In the genomic region with DNA sequence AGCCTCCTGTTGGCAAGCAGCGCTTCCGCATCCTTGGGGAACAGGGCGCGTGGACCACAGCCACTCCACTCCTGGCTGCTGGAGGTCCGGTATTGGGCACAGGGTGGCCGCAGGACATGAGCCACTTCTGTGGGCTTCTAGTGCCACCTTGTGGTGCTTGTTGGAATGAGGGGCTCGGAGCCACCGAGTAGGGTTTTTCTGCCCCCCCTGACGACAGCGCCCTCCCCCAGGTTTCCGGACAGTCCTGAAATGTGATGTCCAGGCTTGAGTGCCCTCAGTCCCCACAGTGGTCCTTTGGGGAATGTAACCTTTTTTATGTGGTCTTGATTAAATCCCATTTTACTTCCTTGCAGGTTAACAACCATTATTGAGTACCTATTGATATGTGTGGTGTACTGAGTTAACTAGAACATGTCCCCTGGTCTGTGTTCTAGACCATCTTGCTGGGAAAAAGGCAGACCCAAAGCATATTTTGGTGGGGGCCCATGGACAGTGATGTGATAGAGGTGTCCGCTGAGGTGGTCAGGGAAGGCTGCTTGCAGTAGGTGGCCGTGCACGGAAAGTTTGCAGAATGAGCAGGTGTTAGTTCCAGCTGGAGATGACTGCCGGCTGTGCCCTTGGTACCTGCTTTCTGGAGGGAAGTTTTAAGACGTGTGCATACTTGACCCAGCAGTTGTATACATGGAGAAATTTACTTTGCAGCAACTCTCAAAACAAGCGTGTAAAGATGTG, we compare ENCODE assay signal across 8 cellular contexts.
A peak's percentile ranks its signal among the peaks of the same experiment; 100 is the strongest.
DNase-seq lines count a peak whose midpoint lies in the region; ATAC-seq and TF ChIP-seq lines count a peak whose summit lies in the region.

No MANE protein-coding gene starts in this region.

- peaks cover under 1 to 3% (median 2%) of the 10 kb centered on the region in 3 donors for H3K4me1 Mint-ChIP-seq in CD8-positive, alpha-beta memory T cell
- peaks cover 8% of the 10 kb centered on the region for H3K4me1 Mint-ChIP-seq in T-helper 17 cell
- H3K4me1 Mint-ChIP-seq in MCF 10A (ENCODE audit: insufficient read depth, unreplicated experiment), result no peaks in the 10 kb centered on the region

- peaks cover 4 to 92% (median 23%) of the 10 kb centered on the region in 3 donors for H3K36me3 Mint-ChIP-seq in CD8-positive, alpha-beta memory T cell
- H3K36me3 Mint-ChIP-seq in T-helper 17 cell (ENCODE audit: low read depth), result peaks cover 2% of the 10 kb centered on the region
- H3K36me3 Mint-ChIP-seq in MCF 10A (ENCODE audit: insufficient read depth, unreplicated experiment), result peaks cover 95% of the 10 kb centered on the region

- no peak overlapping the region for H3K27ac ChIP-seq in CD8-positive, alpha-beta memory T cell (ENCODE audit: low read depth, low read length)

- no peak overlapping the region for H3K4me3 ChIP-seq in CD8-positive, alpha-beta memory T cell (ENCODE audit: low read length)
- H3K4me3 ChIP-seq in HFF-Myc (replicated peaks; ENCODE audit: low read depth, low read length), result no peak overlapping the region

- DNase-seq in CD8-positive, alpha-beta memory T cell, result peak; percentile 14 to 59 (median 38)
- DNase-seq in HFF-Myc (ENCODE audit: extremely low read depth, low read depth) (no peak), T-helper 17 cell (peak in 1 of 3 donors; percentile 35), MCF 10A (ENCODE audit: unreplicated experiment) (peak; percentile 58), islet precursor cell (peak; percentile 85), foreskin melanocyte (no peak), NCI-H2029 (lab: John Stamatoyannopoulos, UW) (no peak)
- peak in 2 of 3 experiments; percentile 19 to 23 for DNase-seq in stimulated activated CD4-positive, alpha-beta T cell treated with anti-CD3 and anti-CD28 coated beads, TNF-alpha, amount 100 ng/mL, for 4 hours (ENCODE audit: low read depth in 3 of 3)

- no peaks in the 10 kb centered on the region for H3K9me3 ChIP-seq in CD8-positive, alpha-beta memory T cell (ENCODE audit: low read length)
- no peaks in the 10 kb centered on the region for H3K9me3 ChIP-seq in T-helper 17 cell (ENCODE audit: control insufficient read depth, low read length, poor library complexity, severe bottlenecking)

- intact Hi-C loops in MCF 10A (cut with micrococcal nuclease), result no loop called here

- peak overlapping the region in 4 of 8 donors; percentile 29 to 84 (median 46) for H3K27ac Mint-ChIP-seq in CD8-positive, alpha-beta memory T cell
- H3K27ac Mint-ChIP-seq in T-helper 17 cell (peak overlapping the region; percentile 86), MCF 10A (ENCODE audit: low read depth, unreplicated experiment) (no peak overlapping the region)

- H3K4me3 Mint-ChIP-seq in CD8-positive, alpha-beta memory T cell, result no peak overlapping the region
- H3K4me3 Mint-ChIP-seq in T-helper 17 cell (peak overlapping the region; percentile 45), MCF 10A (ENCODE audit: unreplicated experiment) (no peak overlapping the region)

- H3K4me1 ChIP-seq in CD8-positive, alpha-beta memory T cell (ENCODE audit: insufficient read depth, low read length), result no peaks in the 10 kb centered on the region

- no TSS peak for BruUV-seq in MCF 10A (replicated peaks; lab: Mats Ljungman, UMichigan)

- H3K27me3 Mint-ChIP-seq in CD8-positive, alpha-beta memory T cell, result no peaks in the 10 kb centered on the region
- H3K27me3 Mint-ChIP-seq in T-helper 17 cell (no peaks in the 10 kb centered on the region), MCF 10A (ENCODE audit: insufficient read depth, unreplicated experiment) (no peaks in the 10 kb centered on the region)

- H3K27me3 ChIP-seq in CD8-positive, alpha-beta memory T cell (ENCODE audit: insufficient read depth, low read length, poor library complexity, severe bottlenecking), result no peaks in the 10 kb centered on the region

- no peaks in the 10 kb centered on the region for H3K9me3 Mint-ChIP-seq in CD8-positive, alpha-beta memory T cell
- H3K9me3 Mint-ChIP-seq in MCF 10A (ENCODE audit: unreplicated experiment), result no peaks in the 10 kb centered on the region

- POLR2A ChIA-PET in CD8-positive, alpha-beta memory T cell (lab: Charles Lee), result interaction anchor here (1.0 kb wide), 1 partner anchor 19 kb away, joined by 3 read pairs; no protein-coding TSS in a partner anchor
- POLR2A ChIA-PET in MCF 10A (lab: Yijun Ruan, JAX), result interaction anchor here (0.6 to 1.8 kb wide), 5 partner anchors 8 to 335 kb away, joined by 3 to 9 read pairs (median 4); no protein-coding TSS in a partner anchor

- peaks cover 68% of the 10 kb centered on the region for H3K36me3 ChIP-seq in CD8-positive, alpha-beta memory T cell (ENCODE audit: insufficient read depth, low read length)

- CTCF ChIA-PET in CD8-positive, alpha-beta memory T cell (lab: Charles Lee), result interaction anchor here (1.0 to 2.9 kb wide), 6 partner anchors 9 to 114 kb away, joined by 3 to 12 read pairs (median 4); no protein-coding TSS in a partner anchor
- CTCF ChIA-PET in MCF 10A (lab: Yijun Ruan, JAX), result interaction anchor here (0.6 to 2.5 kb wide), 24 partner anchors 8 to 452 kb away, joined by 3 to 12 read pairs (median 4); no protein-coding TSS in a partner anchor

- peak; percentile 50 for ATAC-seq in T-helper 17 cell

- peak; percentile 74 for TF ChIP-seq CTCF in HFF-Myc (IDR thresholded peaks at IDR 0.05; ENCODE audit: low read depth, low read length, missing control alignments)
- peak; percentile 84 for TF ChIP-seq CTCF in MCF 10A (IDR thresholded peaks at IDR 0.05; ENCODE audit: unreplicated experiment)

Comparison
In these comparisons a context has a peak if more than half of its experiments do, and no peak if none do; other contexts are left out.
1. DNase-seq: peak in CD8-positive, alpha-beta memory T cell (5 of 5), MCF 10A (single experiment), islet precursor cell (single experiment) and stimulated activated CD4-positive, alpha-beta T cell treated with anti-CD3 and anti-CD28 coated beads, TNF-alpha, amount 100 ng/mL, for 4 hours (2 of 3); none in HFF-Myc (single experiment), foreskin melanocyte (single experiment) and NCI-H2029 (single experiment).